ENCODE assay signal across 5 cellular contexts in the genomic region with DNA sequence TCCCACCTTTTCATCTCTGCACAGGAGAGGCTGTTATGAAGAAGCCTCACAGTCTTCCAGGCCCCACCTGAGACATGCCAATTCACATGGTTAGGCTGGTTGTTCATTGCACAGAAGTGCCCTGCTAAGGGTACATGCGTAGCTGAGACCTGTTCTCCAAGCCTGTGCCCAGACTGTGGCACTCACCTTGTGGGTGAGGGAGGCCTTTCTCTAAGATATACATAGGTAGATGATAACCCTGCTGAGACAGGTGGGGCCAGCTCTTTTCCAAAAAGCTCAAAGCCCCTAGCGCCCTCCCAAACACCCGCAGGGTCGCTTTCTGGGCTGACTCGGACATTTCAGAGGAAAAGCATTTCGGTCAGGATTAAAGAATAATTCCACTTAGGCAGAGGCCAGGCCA.
"Had no signal": no experiment of that assay in that cellular context is flagged by ENCODE, and none has a peak within 500 bp of the region (broad histone marks: within the 10 kb centered on the region; RNA-seq: fewer than 3 reads in every experiment).

No MANE protein-coding gene starts in this region.

- ATAC-seq: HepG2, K562 had no signal

- H3K36me3 Mint-ChIP-seq: IgD-negative memory B cell had no signal

- H3K4me3 ChIP-seq: K562 had no signal

- H3K27ac ChIP-seq: HL-60 had no signal

- DNase-seq: IMR-90 had no signal
